In the genomic region with DNA sequence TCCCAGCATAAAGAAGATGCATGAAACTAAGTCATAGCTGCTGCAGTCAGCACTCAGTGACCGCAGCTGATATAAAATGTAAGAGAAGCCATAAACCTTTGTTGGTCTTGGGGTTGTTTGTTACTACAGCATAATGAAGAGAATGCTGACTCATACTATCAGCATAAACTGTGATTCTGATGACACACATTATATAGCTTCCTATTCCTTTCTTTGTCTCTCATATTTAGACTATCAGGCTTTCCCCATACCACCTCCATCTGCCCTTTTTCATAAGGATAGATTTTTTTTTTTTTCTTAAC, we compare ENCODE assay signal across 14 cellular contexts.
A peak's percentile ranks its signal among the peaks of the same experiment; 100 is the strongest.
DNase-seq lines count a peak whose midpoint lies in the region; ATAC-seq, FAIRE-seq and TF ChIP-seq lines count a peak whose summit lies in the region.
"Had no signal": no experiment of that assay in that cellular context is flagged by ENCODE, and none has a peak within 500 bp of the region (broad histone marks: within the 10 kb centered on the region; RNA-seq: fewer than 3 reads in every experiment).

No MANE protein-coding gene starts in this region.

- H3K14ac ChIP-seq in IMR-90 (replicated peaks; ENCODE audit: low read depth, low read length): 0 out of 2 replicates have a peak overlapping the region, but pooled peaks have one; percentile 10

- POLR2A ChIA-PET in IMR-90 (lab: Charles Lee; ENCODE audit: unreplicated experiment): no interaction called here
- POLR2A ChIA-PET in naive thymus-derived CD4-positive, alpha-beta T cell (lab: Charles Lee): interaction anchor here (0.6 to 1.0 kb wide), 3 partner anchors 9 to 273 kb away, joined by 3 to 4 read pairs (median 3); no protein-coding TSS in a partner anchor

- H3K9ac ChIP-seq in IMR-90 (ENCODE audit: low read depth, low read length): no peak overlapping the region
- H3K9ac ChIP-seq: neural progenitor cell had no signal

- peak overlapping the region; percentile 90 for H2BK20ac ChIP-seq in IMR-90 (ENCODE audit: low read depth, low read length)

- H3K23ac ChIP-seq in IMR-90 (ENCODE audit: low read depth, low read length): 0 out of 2 replicates have a peak overlapping the region, but pooled peaks have one; percentile 48

- H3K4me1 ChIP-seq in IMR-90 (ENCODE audit: control insufficient read depth, insufficient read depth, low read length): peaks cover 8% of the 10 kb centered on the region
- H3K4me1 ChIP-seq in naive thymus-derived CD4-positive, alpha-beta T cell (ENCODE audit: control insufficient read depth in 2 of 2, insufficient read depth in 2 of 2, low read length in 2 of 2): peaks cover 10 to 12% of the 10 kb centered on the region in 2 donors

- in situ Hi-C loops in IMR-90 (cut with MboI; ENCODE audit: low sequenced_read_pairs): no loop called here

- H3K27ac ChIP-seq in IMR-90 (ENCODE audit: insufficient read depth, low read length): peak overlapping the region; percentile 41; the same call in 1 of the 2 replicates
- no peak overlapping the region for H3K27ac ChIP-seq in naive thymus-derived CD4-positive, alpha-beta T cell (ENCODE audit: low read depth, low read length)

- H3K9me3 Mint-ChIP-seq in naive thymus-derived CD4-positive, alpha-beta T cell: peaks cover 0 to 4% (median 0%) of the 10 kb centered on the region in 11 donors
- H3K9me3 Mint-ChIP-seq: neural progenitor cell had no signal

- H3K27me3 ChIP-seq in IMR-90 (ENCODE audit: control insufficient read depth, insufficient read depth, low read length): no peaks in the 10 kb centered on the region
- H3K27me3 ChIP-seq in naive thymus-derived CD4-positive, alpha-beta T cell (ENCODE audit: control insufficient read depth in 2 of 2, insufficient read depth in 2 of 2, low read length in 2 of 2): no peaks in the 10 kb centered on the region
- H3K27me3 ChIP-seq: neural progenitor cell had no signal

- no peak overlapping the region for H3K56ac ChIP-seq in IMR-90 (ENCODE audit: extremely low read depth, insufficient read depth, low read length)

- no peaks in the 10 kb centered on the region for H3K27me3 Mint-ChIP-seq in naive thymus-derived CD4-positive, alpha-beta T cell

- no peak overlapping the region for H4K91ac ChIP-seq in IMR-90 (ENCODE audit: insufficient read depth, low read depth, low read length)

- H4K8ac ChIP-seq in IMR-90 (ENCODE audit: low read depth in 2 of 2, low read length in 2 of 2): peak overlapping the region in 1 of 2 experiments; percentile 47; a peak in 2 of 4 replicates

- H3K79me1 ChIP-seq in IMR-90 (ENCODE audit: low read depth in 1 of 2, low read length in 2 of 2): no peaks in the 10 kb centered on the region

- peak overlapping the region; percentile 33; the same call in 1 of the 3 replicates for H2BK15ac ChIP-seq in IMR-90 (ENCODE audit: low read depth, low read length)

- no peak overlapping the region for H2AK9ac ChIP-seq in IMR-90 (replicated peaks; ENCODE audit: low read depth, low read length, poor library complexity)

- H3K4me1 Mint-ChIP-seq in naive thymus-derived CD4-positive, alpha-beta T cell: peaks cover 16 to 30% (median 22%) of the 10 kb centered on the region in 7 donors

- WGBS in IMR-90 (ENCODE audit: extremely low coverage in 2 of 2, insufficient read length in 1 of 2), 2 experiments: no CpG with 5 or more reads among the region's 1 CpG

- no peak for TF ChIP-seq POLR2A in IMR-90 (IDR thresholded peaks at IDR 0.05; ENCODE audit: low read depth, low read length)
- no peak for TF ChIP-seq POLR2A in erythroblast (IDR thresholded peaks at IDR 0.05; ENCODE audit: low read length)

- intact Hi-C loops in IMR-90 (cut with micrococcal nuclease): no loop called here
- intact Hi-C loops in naive thymus-derived CD4-positive, alpha-beta T cell (cut with micrococcal nuclease): no loop called here

- BruUV-seq in IMR-90 (replicated peaks; lab: Mats Ljungman, UMichigan): no TSS peak

- no peak overlapping the region for H3K4me2 ChIP-seq in IMR-90 (ENCODE audit: low read depth, low read length)
- H3K4me2 ChIP-seq: neural progenitor cell had no signal

- ATAC-seq in IMR-90 (ENCODE audit: low read depth) (peak; percentile 72), HG02970 (IDR thresholded peaks at IDR 0.05; ENCODE audit: low FRiP score, unreplicated experiment) (no peak)
- peak; percentile 50 for ATAC-seq in naive thymus-derived CD4-positive, alpha-beta T cell

- H3K27ac Mint-ChIP-seq in naive thymus-derived CD4-positive, alpha-beta T cell: peak overlapping the region in 3 of 9 donors; percentile 12 to 65 (median 24)
- H3K27ac Mint-ChIP-seq: neural progenitor cell had no signal

- H2BK120ac ChIP-seq in IMR-90 (ENCODE audit: low read depth, low read length): peak overlapping the region; percentile 80; the same call in 1 of the 2 replicates

- H3K9me3 ChIP-seq in IMR-90 (ENCODE audit: control insufficient read depth, insufficient read depth, low read length): no peaks in the 10 kb centered on the region
- H3K9me3 ChIP-seq in naive thymus-derived CD4-positive, alpha-beta T cell (ENCODE audit: control insufficient read depth in 2 of 3, low read length in 3 of 3): no peaks in the 10 kb centered on the region

- peaks cover 13% of the 10 kb centered on the region for H3K9me1 ChIP-seq in IMR-90 (ENCODE audit: insufficient read depth, low read length)

- H3K18ac ChIP-seq in IMR-90 (ENCODE audit: low read depth, low read length): peak overlapping the region; percentile 50

- no peak overlapping the region for H3K4me3 ChIP-seq in IMR-90 (ENCODE audit: insufficient read depth, low read depth, low read length)
- H3K4me3 ChIP-seq in naive thymus-derived CD4-positive, alpha-beta T cell (ENCODE audit: low read length): no peak overlapping the region
- H3K4me3 ChIP-seq: neural progenitor cell, skin epidermis had no signal

- no peaks in the 10 kb centered on the region for H3K36me3 ChIP-seq in IMR-90 (ENCODE audit: control insufficient read depth, insufficient read depth, low read length)
- no peaks in the 10 kb centered on the region for H3K36me3 ChIP-seq in naive thymus-derived CD4-positive, alpha-beta T cell (ENCODE audit: control insufficient read depth in 2 of 3, insufficient read depth in 3 of 3, low read length in 3 of 3)
- H3K36me3 ChIP-seq: neural progenitor cell had no signal

- FAIRE-seq in D721Med (lab: Jason Lieb, UNC): peak; percentile 35
- FAIRE-seq: G401.6 had no signal

- CTCF ChIA-PET in IMR-90 (lab: Yijun Ruan, JAX): interaction anchor here (0.7 kb wide), 1 partner anchor 579 kb away, joined by 3 read pairs; no protein-coding TSS in a partner anchor
- CTCF ChIA-PET in naive thymus-derived CD4-positive, alpha-beta T cell (lab: Charles Lee): interaction anchor here (0.7 to 1.2 kb wide), 3 partner anchors 9 to 50 kb away, joined by 3 to 4 read pairs (median 3); no protein-coding TSS in a partner anchor

- peak overlapping the region in 1 of 10 donors; percentile 29 for H3K4me3 Mint-ChIP-seq in naive thymus-derived CD4-positive, alpha-beta T cell
- H3K4me3 Mint-ChIP-seq: CD14-positive monocyte, neural progenitor cell had no signal

- H2AFZ ChIP-seq in IMR-90 (replicated peaks; ENCODE audit: low read length, poor library complexity): no peak overlapping the region
- H2AFZ ChIP-seq: neural progenitor cell had no signal

- DNase-seq in D721Med (ENCODE audit: insufficient read length, low spot score) (no peak), IMR-90 (peak; percentile 73), amniotic epithelial cell (ENCODE audit: low read depth) (peak; percentile 46), erythroblast (lab: John Stamatoyannopoulos, UW) (no peak), globus pallidus (ENCODE audit: low spot score) (no peak), NCI-H446 (lab: John Stamatoyannopoulos, UW) (no peak)
- DNase-seq in naive thymus-derived CD4-positive, alpha-beta T cell: no peak
- DNase-seq: activated CD4-positive, alpha-beta T cell treated with anti-CD3 and anti-CD28 coated beads for 48 hours; hypothalamus had no signal

- peak overlapping the region; percentile 63; the same call in 1 of the 2 replicates for H3K4ac ChIP-seq in IMR-90 (ENCODE audit: low read depth, low read length)

- TF ChIP-seq RAD21 in IMR-90 (IDR thresholded peaks at IDR 0.05; ENCODE audit: low read length): no peak

- TF ChIP-seq CTCF in D721Med (IDR thresholded peaks at IDR 0.05; ENCODE audit: insufficient read depth, missing control alignments) (no peak), IMR-90 (conservative IDR thresholded peaks at IDR 0.05; ENCODE audit: low read depth, low read length) (no peak)

- no peaks in the 10 kb centered on the region for H4K20me1 ChIP-seq in IMR-90 (ENCODE audit: insufficient read depth, low read length)

- peak overlapping the region; percentile 13; the same call in 1 of the 2 replicates for H2AK5ac ChIP-seq in IMR-90 (ENCODE audit: low read depth, low read length)

- H4K5ac ChIP-seq in IMR-90 (ENCODE audit: low read depth, low read length): 0 out of 2 replicates have a peak overlapping the region, but pooled peaks have one; percentile 15

- peak overlapping the region; percentile 49 for H2BK5ac ChIP-seq in IMR-90 (ENCODE audit: low read depth, low read length, poor library complexity, severe bottlenecking)

- dilution Hi-C loops in IMR-90 (cut with HindIII; ENCODE audit: low sequenced_read_pairs, unreplicated experiment): no loop called here

- H3K36me3 Mint-ChIP-seq in naive thymus-derived CD4-positive, alpha-beta T cell: peaks cover 0 to 6% (median 4%) of the 10 kb centered on the region in 5 donors
- H3K36me3 Mint-ChIP-seq: CD14-positive monocyte, neural progenitor cell had no signal

TF ChIP-seq in IMR-90, 13 proteins besides CTCF, POLR2A, EP300 and RAD21:
- TF ChIP-seq MAFK (IDR thresholded peaks at IDR 0.05; ENCODE audit: low read depth, low read length) (peak; percentile 93), NFE2L2 (IDR thresholded peaks at IDR 0.05; ENCODE audit: low read depth, low read length) (peak; percentile 84)
- TF ChIP-seq, protein P1, sequence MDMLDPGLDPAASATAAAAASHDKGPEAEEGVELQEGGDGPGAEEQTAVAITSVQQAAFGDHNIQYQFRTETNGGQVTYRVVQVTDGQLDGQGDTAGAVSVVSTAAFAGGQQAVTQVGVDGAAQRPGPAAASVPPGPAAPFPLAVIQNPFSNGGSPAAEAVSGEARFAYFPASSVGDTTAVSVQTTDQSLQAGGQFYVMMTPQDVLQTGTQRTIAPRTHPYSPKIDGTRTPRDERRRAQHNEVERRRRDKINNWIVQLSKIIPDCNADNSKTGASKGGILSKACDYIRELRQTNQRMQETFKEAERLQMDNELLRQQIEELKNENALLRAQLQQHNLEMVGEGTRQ (IDR thresholded peaks at IDR 0.05; ENCODE audit: low read depth, low read length): no peak

Comparison
In these comparisons a context has a peak if more than half of its experiments do, and no peak if none do; other contexts are left out.
1. DNase-seq: peak in IMR-90 (single experiment) and amniotic epithelial cell (single experiment); none in D721Med (single experiment), naive thymus-derived CD4-positive, alpha-beta T cell (0 of 9), erythroblast (0 of 2), globus pallidus (single experiment) and NCI-H446 (0 of 2).